In genomic region chrX:56932106-56932505, GRCh38 we compare ENCODE assay signal across 7 cellular contexts.
"Had no signal": no experiment of that assay in that cellular context is flagged by ENCODE, and none has a peak within 500 bp of the region (broad histone marks: within the 10 kb centered on the region; RNA-seq: fewer than 3 reads in every experiment).

No MANE protein-coding gene starts in this region.

- DNase-seq: GDM1, GF-D8 had no signal

- FAIRE-seq: G401.6, GM12891, GM12892, GM18507, GM19239 had no signal
